ENCODE assay signal across 2 cellular contexts in genomic region chr10:119243478-119243877, GRCh38.
TF ChIP-seq lines count a peak whose summit lies in the region.

No MANE protein-coding gene starts in this region.

TF ChIP-seq in IMR-90, 13 proteins besides CTCF, POLR2A, EP300 and RAD21:
- TF ChIP-seq ELK1 (IDR thresholded peaks at IDR 0.05; ENCODE audit: borderline replicate concordance, low read depth, low read length) (no peak), BHLHE40 (IDR thresholded peaks at IDR 0.05; ENCODE audit: low read depth, low read length) (no peak), USF2 (IDR thresholded peaks at IDR 0.05; ENCODE audit: low read depth, low read length) (no peak), FOS (IDR thresholded peaks at IDR 0.05; ENCODE audit: low read depth, low read length) (no peak), SMC3 (IDR thresholded peaks at IDR 0.05; ENCODE audit: low read depth, low read length) (no peak), NFE2L2 (IDR thresholded peaks at IDR 0.05; ENCODE audit: low read depth, low read length) (no peak), MXI1 (IDR thresholded peaks at IDR 0.05; ENCODE audit: borderline replicate concordance, low read depth, low read length) (no peak), CHD1 (IDR thresholded peaks at IDR 0.05; ENCODE audit: low read depth, low read length) (no peak), MAFK (IDR thresholded peaks at IDR 0.05; ENCODE audit: low read depth, low read length) (no peak), RFX5 (IDR thresholded peaks at IDR 0.05; ENCODE audit: low read depth, low read length) (no peak), CEBPB (IDR thresholded peaks at IDR 0.05; ENCODE audit: low read depth, low read length) (no peak), MAZ (IDR thresholded peaks at IDR 0.05; ENCODE audit: borderline replicate concordance, low read depth, low read length) (no peak), RCOR1 (IDR thresholded peaks at IDR 0.05; ENCODE audit: insufficient replicate concordance, low read length) (no peak)

TF ChIP-seq in liver, 16 proteins besides CTCF, POLR2A, EP300 and RAD21 (continued from another document):
- TF ChIP-seq REST (IDR thresholded peaks at IDR 0.05) (no peak), FOXA2 (IDR thresholded peaks at IDR 0.05) (no peak), YY1 (IDR thresholded peaks at IDR 0.05) (no peak), JUND (IDR thresholded peaks at IDR 0.05) (no peak), HNF4A (conservative IDR thresholded peaks at IDR 0.05) (peak; percentile 67 to 72), ATF3 (IDR thresholded peaks at IDR 0.05) (no peak), TAF1 (conservative IDR thresholded peaks at IDR 0.05) (no peak), GABPA (IDR thresholded peaks at IDR 0.05 in 1 of 2, conservative IDR thresholded peaks at IDR 0.05 in 1 of 2) (no peak), NR2F2 (IDR thresholded peaks at IDR 0.05) (peak; percentile 95), EGR1 (IDR thresholded peaks at IDR 0.05; ENCODE audit: low read depth in 2 of 2) (no peak), SP1 (IDR thresholded peaks at IDR 0.05) (peak; percentile 60), FOXA1 (IDR thresholded peaks at IDR 0.05) (no peak)
- TF ChIP-seq, protein P1, sequence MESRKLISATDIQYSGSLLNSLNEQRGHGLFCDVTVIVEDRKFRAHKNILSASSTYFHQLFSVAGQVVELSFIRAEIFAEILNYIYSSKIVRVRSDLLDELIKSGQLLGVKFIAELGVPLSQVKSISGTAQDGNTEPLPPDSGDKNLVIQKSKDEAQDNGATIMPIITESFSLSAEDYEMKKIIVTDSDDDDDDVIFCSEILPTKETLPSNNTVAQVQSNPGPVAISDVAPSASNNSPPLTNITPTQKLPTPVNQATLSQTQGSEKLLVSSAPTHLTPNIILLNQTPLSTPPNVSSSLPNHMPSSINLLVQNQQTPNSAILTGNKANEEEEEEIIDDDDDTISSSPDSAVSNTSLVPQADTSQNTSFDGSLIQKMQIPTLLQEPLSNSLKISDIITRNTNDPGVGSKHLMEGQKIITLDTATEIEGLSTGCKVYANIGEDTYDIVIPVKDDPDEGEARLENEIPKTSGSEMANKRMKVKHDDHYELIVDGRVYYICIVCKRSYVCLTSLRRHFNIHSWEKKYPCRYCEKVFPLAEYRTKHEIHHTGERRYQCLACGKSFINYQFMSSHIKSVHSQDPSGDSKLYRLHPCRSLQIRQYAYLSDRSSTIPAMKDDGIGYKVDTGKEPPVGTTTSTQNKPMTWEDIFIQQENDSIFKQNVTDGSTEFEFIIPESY (IDR thresholded peaks at IDR 0.05): no peak
